In the genomic region with DNA sequence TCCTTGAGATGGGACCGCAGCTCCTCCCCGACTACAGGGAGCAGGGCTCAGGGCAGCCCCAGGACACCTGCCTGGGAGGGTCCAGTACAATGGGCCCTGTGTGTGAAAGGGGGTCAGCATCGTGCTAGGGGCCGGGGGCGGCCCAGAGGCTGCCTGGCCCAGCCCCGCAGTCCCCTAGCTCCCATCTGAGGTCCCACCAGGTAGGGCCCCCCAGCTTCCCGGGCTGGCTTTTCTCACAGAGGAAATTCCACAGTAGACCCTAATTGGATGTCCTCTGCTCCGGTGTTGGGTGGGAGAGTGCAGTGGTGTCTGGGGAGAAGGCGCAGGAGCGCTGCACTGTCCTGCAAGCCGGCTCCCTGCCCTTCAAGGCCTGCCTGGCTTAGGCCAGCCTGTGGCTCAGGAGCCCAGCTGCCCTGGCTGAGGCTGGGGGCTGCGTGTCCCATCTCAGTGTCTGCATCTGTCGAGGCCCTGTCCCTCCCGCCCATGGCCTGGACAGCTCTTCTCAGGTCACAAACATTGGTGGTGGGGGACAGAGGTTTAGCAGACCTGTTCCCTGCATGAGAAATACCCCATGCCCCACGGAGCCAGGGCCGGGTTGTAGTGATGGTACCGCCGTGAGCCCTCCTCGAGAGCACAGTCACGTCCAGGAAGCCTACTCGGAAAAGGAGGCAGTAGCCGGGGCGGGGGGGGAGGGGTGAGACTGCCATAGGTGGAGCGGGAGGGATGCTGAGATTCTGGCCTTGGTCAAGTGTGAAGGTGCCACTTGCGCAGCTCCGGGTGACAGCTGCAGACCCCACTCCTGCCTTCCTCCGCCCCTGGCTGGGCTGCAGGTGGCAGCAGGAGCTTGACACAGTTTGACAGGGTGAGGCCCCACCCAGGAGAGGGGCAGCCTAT, we compare ENCODE assay signal across 3 cellular contexts.
TF ChIP-seq lines count a peak whose summit lies in the region.

No MANE protein-coding gene starts in this region.

TF ChIP-seq in SK-N-SH, 30 proteins besides CTCF, POLR2A, EP300 and RAD21 (continued from another document):
- TF ChIP-seq MXI1 (IDR thresholded peaks at IDR 0.05; ENCODE audit: low read depth, low read length), result no peak
- TF ChIP-seq FOXM1 (IDR thresholded peaks at IDR 0.05; ENCODE audit: low read depth), result no peak
- TF ChIP-seq ELF1 (IDR thresholded peaks at IDR 0.05), result no peak
- no peak for TF ChIP-seq TEAD4 (IDR thresholded peaks at IDR 0.05; ENCODE audit: borderline replicate concordance, insufficient read depth)
- TF ChIP-seq, protein P1, sequence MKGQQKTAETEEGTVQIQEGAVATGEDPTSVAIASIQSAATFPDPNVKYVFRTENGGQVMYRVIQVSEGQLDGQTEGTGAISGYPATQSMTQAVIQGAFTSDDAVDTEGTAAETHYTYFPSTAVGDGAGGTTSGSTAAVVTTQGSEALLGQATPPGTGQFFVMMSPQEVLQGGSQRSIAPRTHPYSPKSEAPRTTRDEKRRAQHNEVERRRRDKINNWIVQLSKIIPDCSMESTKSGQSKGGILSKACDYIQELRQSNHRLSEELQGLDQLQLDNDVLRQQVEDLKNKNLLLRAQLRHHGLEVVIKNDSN (IDR thresholded peaks at IDR 0.05; ENCODE audit: borderline replicate concordance, low read depth), result no peak
- TF ChIP-seq, protein P2, sequence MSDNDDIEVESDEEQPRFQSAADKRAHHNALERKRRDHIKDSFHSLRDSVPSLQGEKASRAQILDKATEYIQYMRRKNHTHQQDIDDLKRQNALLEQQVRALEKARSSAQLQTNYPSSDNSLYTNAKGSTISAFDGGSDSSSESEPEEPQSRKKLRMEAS (IDR thresholded peaks at IDR 0.05; ENCODE audit: low read depth), result no peak
- TF ChIP-seq FOXJ3 (CRISPR knock-in tag; IDR thresholded peaks at IDR 0.05), result no peak
- no peak for TF ChIP-seq NFIC (IDR thresholded peaks at IDR 0.05; ENCODE audit: borderline replicate concordance)

TF ChIP-seq in SK-N-SH treated with all-trans-retinoic acid at 6 μM for 48 hours, 23 proteins besides CTCF, POLR2A, EP300 and RAD21 (continued from another document):
- TF ChIP-seq ISL1 (CRISPR knock-in tag; IDR thresholded peaks at IDR 0.05), result no peak
- no peak for TF ChIP-seq PPARA (CRISPR knock-in tag; IDR thresholded peaks at IDR 0.05; ENCODE audit: borderline replicate concordance)
- TF ChIP-seq ZFP30 (CRISPR knock-in tag; IDR thresholded peaks at IDR 0.05), result no peak
- TF ChIP-seq TCF4 (CRISPR knock-in tag; IDR thresholded peaks at IDR 0.05; ENCODE audit: borderline replicate concordance), result no peak
- no peak for TF ChIP-seq OSR1 (CRISPR knock-in tag; IDR thresholded peaks at IDR 0.05)
- TF ChIP-seq TOX (CRISPR knock-in tag; IDR thresholded peaks at IDR 0.05; ENCODE audit: borderline replicate concordance), result no peak
- TF ChIP-seq ZNF70 (CRISPR knock-in tag; IDR thresholded peaks at IDR 0.05), result no peak
- TF ChIP-seq ZNF8 (CRISPR knock-in tag; IDR thresholded peaks at IDR 0.05), result no peak
- no peak for TF ChIP-seq BACH2 (CRISPR knock-in tag; IDR thresholded peaks at IDR 0.05; ENCODE audit: borderline replicate concordance)
TF ChIP-seq in SK-N-SH treated with all-trans-retinoic acid at 6 μM for 48 hours: peak in this region for 0.

TF ChIP-seq in HEK293T, 16 proteins besides CTCF, POLR2A, EP300 and RAD21 (continued from another document):
- TF ChIP-seq, protein P3, sequence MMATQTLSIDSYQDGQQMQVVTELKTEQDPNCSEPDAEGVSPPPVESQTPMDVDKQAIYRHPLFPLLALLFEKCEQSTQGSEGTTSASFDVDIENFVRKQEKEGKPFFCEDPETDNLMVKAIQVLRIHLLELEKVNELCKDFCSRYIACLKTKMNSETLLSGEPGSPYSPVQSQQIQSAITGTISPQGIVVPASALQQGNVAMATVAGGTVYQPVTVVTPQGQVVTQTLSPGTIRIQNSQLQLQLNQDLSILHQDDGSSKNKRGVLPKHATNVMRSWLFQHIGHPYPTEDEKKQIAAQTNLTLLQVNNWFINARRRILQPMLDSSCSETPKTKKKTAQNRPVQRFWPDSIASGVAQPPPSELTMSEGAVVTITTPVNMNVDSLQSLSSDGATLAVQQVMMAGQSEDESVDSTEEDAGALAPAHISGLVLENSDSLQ (IDR thresholded peaks at IDR 0.05), result no peak
- no peak for TF ChIP-seq SUZ12 (IDR thresholded peaks at IDR 0.05)
TF ChIP-seq in HEK293T: peak in this region for 0.
